8 cellular contexts compared by ENCODE assay signal in genomic region chr21:43884012-43884860, GRCh38. TPM values are rescaled to one million over a fixed set of nuclear protein-coding genes. Genes with fewer than 3 reads are reported as not detected.
DNase-seq lines count a peak whose midpoint lies in the region; ATAC-seq and TF ChIP-seq lines count a peak whose summit lies in the region.

No MANE protein-coding gene starts in this region.

- H3K27ac ChIP-seq in 22Rv1 (0 out of 2 replicates have a peak overlapping the region, but pooled peaks have one; percentile 8), GM23338 (ENCODE audit: low read depth) (no peak overlapping the region), foreskin keratinocyte (no peak overlapping the region)

- DNase-seq in GM23338 (ENCODE audit: low spot score): peak; percentile 24
- peak; percentile 73 for DNase-seq in UCSD-AML1 (lab: John Stamatoyannopoulos, UW; ENCODE audit: unreplicated experiment)
- DNase-seq in foreskin keratinocyte: peak in 1 of 2 donors; percentile 37
- DNase-seq in stimulated activated CD8-positive, alpha-beta memory T cell treated with anti-CD3 and anti-CD28 coated beads, Interleukin-4, amount 100 ng/mL, for 48 hours: peak; percentile 50

- H3K9me2 ChIP-seq in GM23338 (ENCODE audit: insufficient read depth): no peaks in the 10 kb centered on the region

- H3K36me3 Mint-ChIP-seq in GM23338 (ENCODE audit: low read depth): no peaks in the 10 kb centered on the region

- H3K4me1 ChIP-seq in GM23338 (ENCODE audit: insufficient read depth): no peaks in the 10 kb centered on the region; the same call in 1 of the 2 replicates
- H3K4me1 ChIP-seq in foreskin keratinocyte: no peaks in the 10 kb centered on the region

- H3K4me3 ChIP-seq in GM23338: no peak overlapping the region

- no peak for TF ChIP-seq CTCF in 22Rv1 (IDR thresholded peaks at IDR 0.05)
- TF ChIP-seq CTCF in GM23338 (conservative IDR thresholded peaks at IDR 0.05; ENCODE audit: low read depth in 2 of 2): no peak
- no peak for TF ChIP-seq CTCF in foreskin keratinocyte (conservative IDR thresholded peaks at IDR 0.05)

- no peaks in the 10 kb centered on the region for H4K20me1 ChIP-seq in GM23338 (replicated peaks; ENCODE audit: insufficient read depth)

- H3K4me3 Mint-ChIP-seq in GM23338: 0 out of 3 replicates have a peak overlapping the region, but pooled peaks have one; percentile 17

- H3K27me3 ChIP-seq in GM23338 (ENCODE audit: insufficient read depth) (no peaks in the 10 kb centered on the region), foreskin keratinocyte (no peaks in the 10 kb centered on the region)

- no peak overlapping the region for H3K27ac Mint-ChIP-seq in GM23338

- no peak overlapping the region for H2AFZ ChIP-seq in GM23338

- peaks cover 12% of the 10 kb centered on the region for H3K4me1 Mint-ChIP-seq in GM23338

- no peak overlapping the region for H3K4me2 ChIP-seq in GM23338

- H3K9me3 Mint-ChIP-seq in GM23338: no peaks in the 10 kb centered on the region

- ATAC-seq in GM23338 (peak; percentile 57), foreskin keratinocyte (peak; percentile 73), GM18498 (IDR thresholded peaks at IDR 0.05; ENCODE audit: unreplicated experiment) (no peak), GM21825 (IDR thresholded peaks at IDR 0.05; ENCODE audit: unreplicated experiment) (no peak), HG03097 (IDR thresholded peaks at IDR 0.05; ENCODE audit: low FRiP score, unreplicated experiment) (no peak)

- peaks cover 16% of the 10 kb centered on the region for H3K27me3 Mint-ChIP-seq in GM23338 (ENCODE audit: insufficient read depth, low read depth, poor library complexity)

- H3F3A ChIP-seq in GM23338 (replicated peaks; ENCODE audit: low read depth): no peaks in the 10 kb centered on the region

- H3K36me3 ChIP-seq in GM23338 (ENCODE audit: insufficient read depth): no peaks in the 10 kb centered on the region

- H3K79me2 ChIP-seq in GM23338 (replicated peaks; ENCODE audit: insufficient read depth): no peaks in the 10 kb centered on the region

TF ChIP-seq in GM23338, 12 proteins besides CTCF, POLR2A, EP300 and RAD21:
- TF ChIP-seq STAT1 (IDR thresholded peaks at IDR 0.05; ENCODE audit: unreplicated experiment): no peak
- no peak for TF ChIP-seq EZH2phosphoT487 (IDR thresholded peaks at IDR 0.05; ENCODE audit: unreplicated experiment)
- no peak for TF ChIP-seq NANOG (IDR thresholded peaks at IDR 0.05; ENCODE audit: borderline replicate concordance)
- TF ChIP-seq JUNB (IDR thresholded peaks at IDR 0.05; ENCODE audit: unreplicated experiment): no peak
- no peak for TF ChIP-seq ETS1 (IDR thresholded peaks at IDR 0.05)
- TF ChIP-seq REST (IDR thresholded peaks at IDR 0.05; ENCODE audit: unreplicated experiment): no peak
- TF ChIP-seq ZNF331 (CRISPR knock-in tag; IDR thresholded peaks at IDR 0.05; ENCODE audit: low read depth): no peak

RNA-seq across cellular contexts. Expression of gene AGPAT3, which starts 19.2 kb away (rescaled TPM):
- 4.4 and 6.1 TPM in 2 replicates for total RNA-seq in GM23338 (2014; rRNA removed; shearing (Covaris generic))
- 1.1 and 2.1 TPM in 2 replicates for polyA plus RNA-seq in GM23338 (2016; fragmentation: Nextera tagmentation; extraction: Ambion mirVana)
- 40.3 and 41.6 TPM in 2 replicates for total RNA-seq in foreskin keratinocyte
- 18.6 and 21.0 TPM in 2 replicates for polyA plus RNA-seq in foreskin keratinocyte

Comparison
In these comparisons a context has a peak if more than half of its experiments do, and no peak if none do; other contexts are left out.
1. ATAC-seq: peak in GM23338 (single experiment) and foreskin keratinocyte (single experiment); none in GM18498 (single experiment), GM21825 (single experiment) and HG03097 (single experiment).